In genomic region chr6:150235218-150235617, GRCh38 we compare ENCODE assay signal across 21 cellular contexts.
"Had no signal": no experiment of that assay in that cellular context is flagged by ENCODE, and none has a peak within 500 bp of the region (broad histone marks: within the 10 kb centered on the region; RNA-seq: fewer than 3 reads in every experiment).

No MANE protein-coding gene starts in this region.

- DNase-seq: esophagus squamous epithelium; foreskin fibroblast; immature natural killer cell; left lung; mesenchymal stem cell; midbrain; nucleus accumbens; pancreas; right cardiac atrium; small intestine; stimulated activated CD4-positive, alpha-beta T cell treated with anti-CD3 and anti-CD28 coated beads, Interleukin-12 subunit alpha, Interleukin-12 subunit beta, amount 100 ng/mL, for 4 hours; stimulated activated naive CD8-positive, alpha-beta T cell treated with anti-CD3 and anti-CD28 coated beads, Interleukin-15, Interleukin-2, amounts not matched to agents 100 U/mL and 50 U/mL, for 24 hours; thyroid gland had no signal

- H3K27me3 Mint-ChIP-seq: type B pancreatic cell had no signal

- H3K9me3 ChIP-seq: esophagus squamous epithelium, gastroesophageal sphincter, left lung, pancreas, suprapubic skin, thyroid gland had no signal

- H3K9me3 Mint-ChIP-seq: natural killer cell treated with Interleukin-12 subunit alpha and Interleukin-12 subunit beta and Interleukin-15 and Interleukin-18, amount 100 ng/mL, for 72 hours had no signal

- H2AFZ ChIP-seq: neural progenitor cell had no signal

- H3K27me3 ChIP-seq: esophagus squamous epithelium, left lung, neural progenitor cell, pancreas, suprapubic skin, thyroid gland had no signal

- H3K36me3 Mint-ChIP-seq: natural killer cell treated with Interleukin-12 subunit alpha and Interleukin-12 subunit beta and Interleukin-15 and Interleukin-18, amount 100 ng/mL, for 72 hours had no signal

- ATAC-seq: gastroesophageal sphincter; natural killer cell treated with Interleukin-12 subunit alpha and Interleukin-12 subunit beta and Interleukin-15 and Interleukin-18, amount 100 ng/mL, for 72 hours; pancreas; stimulated activated naive CD8-positive, alpha-beta T cell treated with anti-CD3 and anti-CD28 coated beads, Interleukin-15, Interleukin-2, amounts not matched to agents 100 U/mL and 50 U/mL, for 24 hours had no signal

- H3K27ac ChIP-seq: esophagus squamous epithelium, gastroesophageal sphincter, neural progenitor cell, pancreas, suprapubic skin had no signal

- H3K4me1 ChIP-seq: gastroesophageal sphincter, neural progenitor cell had no signal

- H3K27ac Mint-ChIP-seq: dendritic cell treated with granulocyte-macrophage colony-stimulating factor and Interleukin-4, amounts not matched to agents 40 ng/mL and 50 ng/mL, for 4 days; natural killer cell treated with Interleukin-12 subunit alpha and Interleukin-12 subunit beta and Interleukin-15 and Interleukin-18, amount 100 ng/mL, for 72 hours; neural progenitor cell; progenitor cell of endocrine pancreas; type B pancreatic cell had no signal

- H3K9ac ChIP-seq: neural progenitor cell had no signal

- H3K4me2 ChIP-seq: neural progenitor cell had no signal

- H3K4me3 ChIP-seq: esophagus squamous epithelium, gastroesophageal sphincter, left lung, lung, neural progenitor cell, pancreas, suprapubic skin, thyroid gland had no signal

- H3K36me3 ChIP-seq: esophagus squamous epithelium, gastroesophageal sphincter, left lung, neural progenitor cell, pancreas, suprapubic skin, thyroid gland had no signal

- H3K4me3 Mint-ChIP-seq: dendritic cell treated with granulocyte-macrophage colony-stimulating factor and Interleukin-4, amounts not matched to agents 40 ng/mL and 50 ng/mL, for 4 days; natural killer cell treated with Interleukin-12 subunit alpha and Interleukin-12 subunit beta and Interleukin-15 and Interleukin-18, amount 100 ng/mL, for 72 hours; neural progenitor cell; type B pancreatic cell had no signal
